1 cellular context compared by ENCODE assay signal in genomic region chr3:112814256-112814655, GRCh38.
TF ChIP-seq lines count a peak whose summit lies in the region.

No MANE protein-coding gene starts in this region.

TF ChIP-seq in GM23338, 12 proteins besides CTCF, POLR2A, EP300 and RAD21:
- TF ChIP-seq ZNF462 (CRISPR knock-in tag; IDR thresholded peaks at IDR 0.05) = no peak
- TF ChIP-seq ZNF331 (CRISPR knock-in tag; IDR thresholded peaks at IDR 0.05; ENCODE audit: low read depth) = no peak
- TF ChIP-seq STAT1 (IDR thresholded peaks at IDR 0.05; ENCODE audit: unreplicated experiment) = no peak
- TF ChIP-seq POLR2AphosphoS5 (IDR thresholded peaks at IDR 0.05; ENCODE audit: low read depth) = no peak
